Comparison of ENCODE assay signal across 26 cellular contexts in the genomic region with DNA sequence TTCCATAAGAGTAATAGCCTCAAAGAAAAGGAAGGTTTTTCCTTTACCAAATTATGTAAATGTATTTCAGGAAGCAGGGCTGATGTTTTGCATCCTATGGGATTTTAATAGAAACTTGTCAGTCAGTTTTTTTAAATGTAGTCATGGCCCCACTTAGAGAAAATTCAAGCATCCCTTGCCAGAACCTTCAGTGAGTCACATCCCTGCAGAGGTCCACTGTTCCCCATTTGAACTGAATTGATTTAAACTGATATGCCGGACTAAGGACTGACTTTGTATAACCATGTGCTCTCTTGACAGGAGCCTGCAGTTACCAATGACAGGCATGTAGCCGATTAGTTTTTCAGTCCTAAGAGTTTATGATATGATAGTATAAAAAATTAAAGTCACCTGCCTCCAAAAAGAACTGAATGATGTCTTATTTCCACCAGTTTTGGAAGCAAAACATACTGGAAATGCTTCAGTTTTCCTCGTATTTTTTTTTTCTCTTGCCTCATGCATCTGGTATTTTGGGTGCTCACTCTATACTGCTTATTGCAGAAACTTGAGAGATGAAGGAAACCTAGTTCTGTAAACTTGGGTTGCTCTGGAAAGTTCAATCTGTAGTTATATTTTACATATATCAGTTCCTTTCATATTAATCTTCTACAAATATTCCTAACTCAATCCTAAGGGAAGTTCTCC. TPM values are rescaled to one million over a fixed set of nuclear protein-coding genes. Genes with fewer than 3 reads are reported as not detected.
DNase-seq lines count a peak whose midpoint lies in the region; TF ChIP-seq lines count a peak whose summit lies in the region.
"Had no signal": no experiment of that assay in that cellular context is flagged by ENCODE, and none has a peak within 500 bp of the region (broad histone marks: within the 10 kb centered on the region; RNA-seq: fewer than 3 reads in every experiment).

No MANE protein-coding gene starts in this region.

- no peak overlapping the region for H2AFZ ChIP-seq in PC-9

- no peaks in the 10 kb centered on the region for H3K27me3 ChIP-seq in PC-9 (ENCODE audit: insufficient read depth, low read depth)
- H3K27me3 ChIP-seq: cardiac muscle cell, dorsolateral prefrontal cortex, tibial nerve had no signal

- no TSS peak for BruUV-seq in PC-9 (replicated peaks; lab: Mats Ljungman, UMichigan)

- H3K27ac Mint-ChIP-seq in endothelial cell (ENCODE audit: unreplicated experiment): no peak overlapping the region
- H3K27ac Mint-ChIP-seq: activated CD4-positive, alpha-beta T cell treated with anti-CD3 and anti-CD28 coated beads for 36 hours; activated CD8-positive, alpha-beta memory T cell treated with anti-CD3 and anti-CD28 coated beads, Interleukin-2, amount 10 ng/mL, durations not matched to agents 7 days and 5 days; activated naive CD8-positive, alpha-beta T cell treated with anti-CD3 and anti-CD28 coated beads, Interleukin-2, amount 10 ng/mL, durations not matched to agents 7 days and 5 days; natural killer cell treated with Interleukin-12 subunit alpha and Interleukin-12 subunit beta and Interleukin-15 and Interleukin-18, amount 100 ng/mL, for 72 hours had no signal

- no peaks in the 10 kb centered on the region for H3K79me2 ChIP-seq in PC-9 (ENCODE audit: low read depth)

- intact Hi-C loops in PC-9 (cut with micrococcal nuclease; ENCODE audit: unreplicated experiment): no loop called here

- no peaks in the 10 kb centered on the region for H3K36me3 Mint-ChIP-seq in endothelial cell (ENCODE audit: low read depth, unreplicated experiment)
- H3K36me3 Mint-ChIP-seq: activated CD8-positive, alpha-beta memory T cell treated with anti-CD3 and anti-CD28 coated beads, Interleukin-2, amount 10 ng/mL, durations not matched to agents 7 days and 5 days; activated naive CD8-positive, alpha-beta T cell treated with anti-CD3 and anti-CD28 coated beads, Interleukin-2, amount 10 ng/mL, durations not matched to agents 7 days and 5 days; natural killer cell treated with Interleukin-12 subunit alpha and Interleukin-12 subunit beta and Interleukin-15 and Interleukin-18, amount 100 ng/mL, for 72 hours had no signal

- H3K4me1 ChIP-seq in PC-9 (replicated peaks; ENCODE audit: insufficient read depth): peaks cover 9% of the 10 kb centered on the region

- peaks cover 3% of the 10 kb centered on the region for H3F3A ChIP-seq in PC-9 (ENCODE audit: insufficient read depth, low read depth)

- H3K9me3 ChIP-seq in PC-9 (ENCODE audit: insufficient read depth, low read depth): no peaks in the 10 kb centered on the region
- H3K9me3 ChIP-seq: tibial nerve had no signal

- H4K20me1 ChIP-seq in PC-9 (ENCODE audit: insufficient read depth): no peaks in the 10 kb centered on the region

- DNase-seq in HT1080 (ENCODE audit: low read depth): peak; percentile 60
- peak; percentile 71 for DNase-seq in astrocyte of the hippocampus (ENCODE audit: low read depth, low spot score)
- DNase-seq in foreskin fibroblast: peak; percentile 59 to 86
- no peak for DNase-seq in PC-9
- DNase-seq in pons (ENCODE audit: low spot score): no peak
- no peak for DNase-seq in NCI-H748 (lab: John Stamatoyannopoulos, UW; ENCODE audit: unreplicated experiment)
- DNase-seq in endothelial cell (ENCODE audit: low spot score): no peak
- DNase-seq: activated CD4-positive, alpha-beta T cell treated with anti-CD3 and anti-CD28 coated beads for 36 hours; activated CD8-positive, alpha-beta memory T cell treated with anti-CD3 and anti-CD28 coated beads, Interleukin-2, amount 10 ng/mL, durations not matched to agents 7 days and 5 days; activated naive CD8-positive, alpha-beta T cell treated with anti-CD3 and anti-CD28 coated beads, Interleukin-2, amount 10 ng/mL, durations not matched to agents 7 days and 5 days; COR-L47; DMS79 treated with DMSO at 0.1 percent for 48 hours; dorsolateral prefrontal cortex; Kasumi-1; midbrain; NCI-H1105; NCI-H526; stimulated activated CD4-positive, alpha-beta T cell treated with anti-CD3 and anti-CD28 coated beads, Interleukin-2, amount 100 ng/mL, for 48 hours; stimulated activated naive CD8-positive, alpha-beta T cell treated with anti-CD3 and anti-CD28 coated beads, Interleukin-15, Interleukin-2, amounts not matched to agents 100 U/mL and 50 U/mL, for 24 hours had no signal

- H3K4me3 Mint-ChIP-seq in endothelial cell (ENCODE audit: unreplicated experiment): no peak overlapping the region
- H3K4me3 Mint-ChIP-seq: activated CD4-positive, alpha-beta T cell treated with anti-CD3 and anti-CD28 coated beads for 36 hours; activated CD8-positive, alpha-beta memory T cell treated with anti-CD3 and anti-CD28 coated beads, Interleukin-2, amount 10 ng/mL, durations not matched to agents 7 days and 5 days; activated naive CD8-positive, alpha-beta T cell treated with anti-CD3 and anti-CD28 coated beads, Interleukin-2, amount 10 ng/mL, durations not matched to agents 7 days and 5 days; natural killer cell treated with Interleukin-12 subunit alpha and Interleukin-12 subunit beta and Interleukin-15 and Interleukin-18, amount 100 ng/mL, for 72 hours had no signal

- CTCF ChIA-PET in PC-9 (lab: Charles Lee): no interaction called here

- H3K9me3 Mint-ChIP-seq in endothelial cell (ENCODE audit: unreplicated experiment): no peaks in the 10 kb centered on the region
- H3K9me3 Mint-ChIP-seq: activated naive CD8-positive, alpha-beta T cell treated with anti-CD3 and anti-CD28 coated beads, Interleukin-2, amount 10 ng/mL, durations not matched to agents 7 days and 5 days had no signal

- TF ChIP-seq CTCF in foreskin fibroblast (IDR thresholded peaks at IDR 0.05; ENCODE audit: low read depth, low read length) (no peak), PC-9 (conservative IDR thresholded peaks at IDR 0.05) (no peak), endothelial cell (IDR thresholded peaks at IDR 0.05; ENCODE audit: unreplicated experiment) (no peak)

- no peaks in the 10 kb centered on the region for H3K9me2 ChIP-seq in PC-9 (ENCODE audit: insufficient read depth)

- H3K36me3 ChIP-seq in PC-9 (ENCODE audit: low read depth): no peaks in the 10 kb centered on the region
- H3K36me3 ChIP-seq: cardiac muscle cell, tibial nerve had no signal

- POLR2A ChIA-PET in PC-9 (lab: Charles Lee; ENCODE audit: unreplicated experiment): no interaction called here

- H3K4me3 ChIP-seq in foreskin fibroblast (ENCODE audit: low read depth in 1 of 2, low read length in 2 of 2) (no peak overlapping the region), PC-9 (no peak overlapping the region)
- H3K4me3 ChIP-seq: cardiac muscle cell, dorsolateral prefrontal cortex, smooth muscle cell, tibial nerve had no signal

- no peak overlapping the region for H3K27ac ChIP-seq in PC-9
- H3K27ac ChIP-seq: cardiac muscle cell, epithelial cell of prostate, tibial nerve had no signal

- no peaks in the 10 kb centered on the region for H3K27me3 Mint-ChIP-seq in endothelial cell (ENCODE audit: unreplicated experiment)
- H3K27me3 Mint-ChIP-seq: activated CD4-positive, alpha-beta T cell treated with anti-CD3 and anti-CD28 coated beads for 36 hours; activated CD8-positive, alpha-beta memory T cell treated with anti-CD3 and anti-CD28 coated beads, Interleukin-2, amount 10 ng/mL, durations not matched to agents 7 days and 5 days; activated naive CD8-positive, alpha-beta T cell treated with anti-CD3 and anti-CD28 coated beads, Interleukin-2, amount 10 ng/mL, durations not matched to agents 7 days and 5 days; natural killer cell treated with Interleukin-12 subunit alpha and Interleukin-12 subunit beta and Interleukin-15 and Interleukin-18, amount 100 ng/mL, for 72 hours had no signal

- no peak overlapping the region for H3K4me2 ChIP-seq in PC-9
- H3K4me2 ChIP-seq: smooth muscle cell had no signal

- H3K4me1 Mint-ChIP-seq in endothelial cell (ENCODE audit: unreplicated experiment): no peaks in the 10 kb centered on the region
- H3K4me1 Mint-ChIP-seq: activated CD4-positive, alpha-beta T cell treated with anti-CD3 and anti-CD28 coated beads for 36 hours; activated CD8-positive, alpha-beta memory T cell treated with anti-CD3 and anti-CD28 coated beads, Interleukin-2, amount 10 ng/mL, durations not matched to agents 7 days and 5 days; activated naive CD8-positive, alpha-beta T cell treated with anti-CD3 and anti-CD28 coated beads, Interleukin-2, amount 10 ng/mL, durations not matched to agents 7 days and 5 days had no signal

RNA-seq across cellular contexts. Expression of gene LRTM1, which starts 30.7 kb away (rescaled TPM):
- total RNA-seq in HT1080 (2014; rRNA removed; shearing (Covaris generic)): not detected in 2 replicates
- polyA plus RNA-seq in HT1080 (2015; cell fraction: cytosol; rRNA removed): not detected in 2 replicates
- not detected in 2 replicates for polyA plus RNA-seq in HT1080 (2015; cell fraction: nucleus; rRNA removed)
- not detected in 2 replicates for total RNA-seq in PC-9 (2021)
- total RNA-seq in endothelial cell (ENCODE audit: unreplicated experiment): not detected
- total RNA-seq: activated CD4-positive, alpha-beta T cell treated with anti-CD3 and anti-CD28 coated beads for 36 hours; activated CD8-positive, alpha-beta memory T cell treated with anti-CD3 and anti-CD28 coated beads, Interleukin-2, amount 10 ng/mL, durations not matched to agents 7 days and 5 days; activated naive CD8-positive, alpha-beta T cell treated with anti-CD3 and anti-CD28 coated beads, Interleukin-2, amount 10 ng/mL, durations not matched to agents 7 days and 5 days; cardiac muscle cell; natural killer cell treated with Interleukin-12 subunit alpha and Interleukin-12 subunit beta and Interleukin-15 and Interleukin-18, amount 100 ng/mL, for 72 hours; posterior vena cava; smooth muscle cell; tibial nerve had no signal
- polyA plus RNA-seq: BJ, smooth muscle cell had no signal

Comparison
In these comparisons a context has a peak if more than half of its experiments do, and no peak if none do; other contexts are left out.
1. DNase-seq: peak in HT1080 (single experiment), astrocyte of the hippocampus (single experiment) and foreskin fibroblast (2 of 2); none in PC-9 (0 of 2), pons (single experiment), NCI-H748 (single experiment) and endothelial cell (single experiment).